21 cellular contexts compared by ENCODE assay signal in genomic region chr10:126204320-126204719, GRCh38.
A peak's percentile ranks its signal among the peaks of the same experiment; 100 is the strongest.
DNase-seq lines count a peak whose midpoint lies in the region; ATAC-seq, FAIRE-seq and TF ChIP-seq lines count a peak whose summit lies in the region.
"Had no signal": no experiment of that assay in that cellular context is flagged by ENCODE, and none has a peak within 500 bp of the region (broad histone marks: within the 10 kb centered on the region; RNA-seq: fewer than 3 reads in every experiment).

No MANE protein-coding gene starts in this region.

- no peak for TF ChIP-seq POLR2A in right lobe of liver (IDR thresholded peaks at IDR 0.05)

- H3K4me3 ChIP-seq in PC-9: no peak overlapping the region
- no peak overlapping the region for H3K4me3 ChIP-seq in right lobe of liver
- H3K4me3 ChIP-seq: BLaER1 treated with 17β-estradiol and CSF1 and Interleukin-3, amounts not matched to agents 10 nM and 100 nM; neural progenitor cell; prostate gland; skin epidermis had no signal

- no peaks in the 10 kb centered on the region for H4K20me1 ChIP-seq in PC-9 (ENCODE audit: insufficient read depth)
- H4K20me1 ChIP-seq: BLaER1 treated with 17β-estradiol and CSF1 and Interleukin-3, amounts not matched to agents 10 nM and 100 nM had no signal

- intact Hi-C loops in PC-9 (cut with micrococcal nuclease; ENCODE audit: unreplicated experiment) (loop anchor here (1.0 to 2.0 kb wide), 2 partner anchors 23 to 30 kb away; no protein-coding TSS in a partner anchor), right lobe of liver (cut with DNase I) (no loop called here)

- BruUV-seq in PC-9 (replicated peaks; lab: Mats Ljungman, UMichigan): no TSS peak

- peak overlapping the region; percentile 98 for H3K27ac ChIP-seq in PC-9
- no peak overlapping the region for H3K27ac ChIP-seq in epithelial cell of prostate
- H3K27ac ChIP-seq in substantia nigra (ENCODE audit: low read depth, low read length, poor library complexity, severe bottlenecking): no peak overlapping the region
- no peak overlapping the region for H3K27ac ChIP-seq in right lobe of liver
- H3K27ac ChIP-seq: BLaER1 treated with 17β-estradiol and CSF1 and Interleukin-3, amounts not matched to agents 10 nM and 100 nM; neural progenitor cell; prostate gland had no signal

- H3K36me3 ChIP-seq in PC-9 (ENCODE audit: low read depth) (no peaks in the 10 kb centered on the region), right lobe of liver (no peaks in the 10 kb centered on the region)
- H3K36me3 ChIP-seq: BLaER1 treated with 17β-estradiol and CSF1 and Interleukin-3, amounts not matched to agents 10 nM and 100 nM; neural progenitor cell; prostate gland had no signal

- no peaks in the 10 kb centered on the region for H3K9me2 ChIP-seq in PC-9 (ENCODE audit: insufficient read depth)

- peak overlapping the region; percentile 36; the same call in 1 of the 2 replicates for H2AFZ ChIP-seq in PC-9
- H2AFZ ChIP-seq: neural progenitor cell had no signal

- peaks cover 25% of the 10 kb centered on the region for H3F3A ChIP-seq in PC-9 (ENCODE audit: insufficient read depth, low read depth)

- no peaks in the 10 kb centered on the region for H3K79me2 ChIP-seq in PC-9 (ENCODE audit: low read depth)

- WGBS in right lobe of liver (ENCODE audit: insufficient coverage, low coverage, low lambda C conversion rate, missing lambda C conversion rate): 69% methylated on average over 4 of the region's 4 CpGs

- peaks cover 39% of the 10 kb centered on the region for H3K4me1 ChIP-seq in PC-9 (replicated peaks; ENCODE audit: insufficient read depth)
- no peaks in the 10 kb centered on the region for H3K4me1 ChIP-seq in right lobe of liver
- H3K4me1 ChIP-seq: BLaER1 treated with 17β-estradiol and CSF1 and Interleukin-3, amounts not matched to agents 10 nM and 100 nM; neural progenitor cell; prostate gland had no signal

- no peaks in the 10 kb centered on the region for H3K9me3 ChIP-seq in PC-9 (ENCODE audit: insufficient read depth, low read depth)
- H3K9me3 ChIP-seq in right lobe of liver: no peaks in the 10 kb centered on the region
- H3K9me3 ChIP-seq: BLaER1 treated with 17β-estradiol and CSF1 and Interleukin-3, amounts not matched to agents 10 nM and 100 nM; prostate gland had no signal

- no peak for ATAC-seq in right lobe of liver
- ATAC-seq: activated CD4-positive, alpha-beta T cell treated with anti-CD3 and anti-CD28 coated beads for 36 hours had no signal

- peak; percentile 15 for DNase-seq in NCI-H748 (lab: John Stamatoyannopoulos, UW; ENCODE audit: unreplicated experiment)
- DNase-seq in NCI-H748 treated with DMSO at 0.1 percent for 48 hours (lab: John Stamatoyannopoulos, UW): no peak
- DNase-seq in PC-9: peak; percentile 70 to 81
- peak; percentile 20 for DNase-seq in epithelial cell of prostate (ENCODE audit: low read depth, low spot score)
- DNase-seq in urothelium cell line (ENCODE audit: low spot score): peak; percentile 27
- no peak for DNase-seq in substantia nigra (lab: John Stamatoyannopoulos, UW)
- DNase-seq in right lobe of liver: no peak
- no peak for DNase-seq in effector CD4-positive, alpha-beta T cell
- DNase-seq: activated CD4-positive, alpha-beta T cell treated with anti-CD3 and anti-CD28 coated beads for 36 hours; cortex of kidney; immature natural killer cell; KG1; MV-4-11; NCI-H1930; SHP77 treated with DMSO at 0.1 percent for 48 hours had no signal

- TF ChIP-seq CTCF in PC-9 (conservative IDR thresholded peaks at IDR 0.05): no peak
- no peak for TF ChIP-seq CTCF in right lobe of liver (IDR thresholded peaks at IDR 0.05)

- CTCF ChIA-PET in PC-9 (lab: Charles Lee): interaction anchor here (0.5 to 0.6 kb wide), 2 partner anchors 73 to 94 kb away, joined by 3 to 5 read pairs; no protein-coding TSS in a partner anchor

- peak overlapping the region; percentile 45 for H3K4me2 ChIP-seq in PC-9
- H3K4me2 ChIP-seq: BLaER1 treated with 17β-estradiol and CSF1 and Interleukin-3, amounts not matched to agents 10 nM and 100 nM; neural progenitor cell had no signal

- H3K27me3 ChIP-seq in PC-9 (ENCODE audit: insufficient read depth, low read depth) (no peaks in the 10 kb centered on the region), right lobe of liver (no peaks in the 10 kb centered on the region)
- H3K27me3 ChIP-seq: BLaER1 treated with 17β-estradiol and CSF1 and Interleukin-3, amounts not matched to agents 10 nM and 100 nM; neural progenitor cell had no signal

- POLR2A ChIA-PET in PC-9 (lab: Charles Lee; ENCODE audit: unreplicated experiment): interaction anchor here (0.6 to 0.8 kb wide), 6 partner anchors 9 to 803 kb away, joined by 3 to 9 read pairs (median 4); no protein-coding TSS in a partner anchor

- no peak for FAIRE-seq in urothelium cell line (lab: Jason Lieb, UNC)
- FAIRE-seq: G401.6, TTC549 had no signal

Comparison
In these comparisons a context has a peak if more than half of its experiments do, and no peak if none do; other contexts are left out.
1. DNase-seq: peak in NCI-H748 (single experiment), PC-9 (2 of 2), epithelial cell of prostate (single experiment) and urothelium cell line (single experiment); none in NCI-H748 treated with DMSO at 0.1 percent for 48 hours (single experiment), substantia nigra (0 of 49), right lobe of liver (0 of 3) and effector CD4-positive, alpha-beta T cell (single experiment).